In the genomic region with DNA sequence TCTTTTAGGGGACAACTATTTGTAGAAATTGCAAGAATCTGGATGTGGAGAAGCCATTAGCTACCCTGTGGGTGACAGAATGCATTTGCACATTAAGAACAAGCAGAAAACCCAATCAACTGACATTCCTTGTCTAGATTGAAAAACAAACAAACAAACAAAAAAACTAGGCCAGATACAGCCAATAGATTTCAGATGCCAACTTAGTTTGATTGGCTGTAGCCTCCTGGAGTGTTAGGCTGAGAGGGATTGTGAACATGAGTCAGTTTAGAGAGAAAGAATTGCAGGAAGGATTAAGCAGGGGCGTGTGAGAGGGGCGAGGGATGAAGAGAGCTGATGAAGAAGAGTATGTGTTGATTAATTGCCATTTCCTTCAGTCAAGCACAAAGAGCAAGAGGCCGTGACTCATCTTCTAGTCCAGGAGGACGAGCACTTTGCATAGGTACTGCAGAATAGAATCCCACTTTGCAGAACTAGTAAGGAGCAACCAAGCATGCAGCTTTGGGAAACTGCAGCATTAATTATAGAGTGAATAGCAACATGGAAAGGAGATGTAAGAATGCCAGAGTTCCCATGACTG, we compare ENCODE assay signal across 22 cellular contexts.
"Had no signal": no experiment of that assay in that cellular context is flagged by ENCODE, and none has a peak within 500 bp of the region (broad histone marks: within the 10 kb centered on the region; RNA-seq: fewer than 3 reads in every experiment).

No MANE protein-coding gene starts in this region.

- H3K27me3 ChIP-seq: gastrocnemius medialis, heart right ventricle, left lung, right lobe of liver, upper lobe of left lung had no signal

- H3K4me1 ChIP-seq: gastrocnemius medialis, right lobe of liver, upper lobe of left lung had no signal

- H3K4me1 Mint-ChIP-seq: activated naive CD8-positive, alpha-beta T cell treated with anti-CD3 and anti-CD28 coated beads for 36 hours; memory B cell had no signal

- H3K9me3 Mint-ChIP-seq: activated CD4-positive, alpha-beta T cell treated with anti-CD3 and anti-CD28 coated beads, Interleukin-2, amount 10 ng/mL, durations not matched to agents 24 days and 14 days; activated naive CD8-positive, alpha-beta T cell treated with anti-CD3 and anti-CD28 coated beads for 36 hours; memory B cell had no signal

- H3K27ac ChIP-seq: gastrocnemius medialis, heart right ventricle, left lung, right lobe of liver, upper lobe of left lung had no signal

- ATAC-seq: activated CD8-positive, alpha-beta T cell treated with anti-CD3 and anti-CD28 coated beads, Interleukin-2, amount 10 ng/mL, durations not matched to agents 7 days and 5 days; gastrocnemius medialis; heart right ventricle; left lung; naive thymus-derived CD8-positive, alpha-beta T cell; right lobe of liver; stimulated activated naive CD8-positive, alpha-beta T cell treated with anti-CD3 and anti-CD28 coated beads, Interleukin-15, Interleukin-2, amounts not matched to agents 100 U/mL and 50 U/mL, for 24 hours had no signal

- H3K36me3 Mint-ChIP-seq: activated naive CD8-positive, alpha-beta T cell treated with anti-CD3 and anti-CD28 coated beads for 36 hours; brain; memory B cell; naive thymus-derived CD8-positive, alpha-beta T cell had no signal

- DNase-seq: activated CD4-positive, alpha-beta T cell treated with anti-CD3 and anti-CD28 coated beads, Interleukin-2, amount 10 ng/mL, durations not matched to agents 24 days and 14 days; activated CD4-positive, CD25-positive, alpha-beta regulatory T cell; activated CD8-positive, alpha-beta memory T cell treated with anti-CD3 and anti-CD28 coated beads, Interleukin-2, amount 50 U/mL, for 48 hours; activated CD8-positive, alpha-beta T cell treated with anti-CD3 and anti-CD28 coated beads, Interleukin-2, amount 10 ng/mL, durations not matched to agents 7 days and 5 days; activated gamma-delta T cell treated with Interleukin-2 at 50 U/mL for 16 hours; activated naive CD8-positive, alpha-beta T cell treated with anti-CD3 and anti-CD28 coated beads for 36 hours; effector memory CD4-positive, alpha-beta T cell; gastrocnemius medialis; heart right ventricle; left lung; naive thymus-derived CD8-positive, alpha-beta T cell; occipital lobe; right lobe of liver; stimulated activated CD4-positive, alpha-beta T cell treated with anti-CD3 and anti-CD28 coated beads, Interleukin-4, amount 100 ng/mL, for 4 hours; stimulated activated CD8-positive, alpha-beta memory T cell treated with anti-CD3 and anti-CD28 coated beads, Interleukin-4, amount 100 ng/mL, for 48 hours; stimulated activated naive CD8-positive, alpha-beta T cell treated with anti-CD3 and anti-CD28 coated beads, Interleukin-15, Interleukin-2, amounts not matched to agents 100 U/mL and 50 U/mL, for 24 hours; SW 1271; upper lobe of left lung had no signal

- H3K9me3 ChIP-seq: gastrocnemius medialis, heart right ventricle, left lung, right lobe of liver, upper lobe of left lung had no signal

- H3K4me3 ChIP-seq: gastrocnemius medialis, heart right ventricle, left lung, right lobe of liver, smooth muscle cell, upper lobe of left lung had no signal

- H3K4me3 Mint-ChIP-seq: activated CD4-positive, alpha-beta T cell treated with anti-CD3 and anti-CD28 coated beads, Interleukin-2, amount 10 ng/mL, durations not matched to agents 24 days and 14 days; activated CD8-positive, alpha-beta T cell treated with anti-CD3 and anti-CD28 coated beads, Interleukin-2, amount 10 ng/mL, durations not matched to agents 7 days and 5 days; activated naive CD8-positive, alpha-beta T cell treated with anti-CD3 and anti-CD28 coated beads for 36 hours; brain; memory B cell; naive thymus-derived CD8-positive, alpha-beta T cell had no signal

- H3K27ac Mint-ChIP-seq: activated CD4-positive, alpha-beta T cell treated with anti-CD3 and anti-CD28 coated beads, Interleukin-2, amount 10 ng/mL, durations not matched to agents 24 days and 14 days; activated CD8-positive, alpha-beta T cell treated with anti-CD3 and anti-CD28 coated beads, Interleukin-2, amount 10 ng/mL, durations not matched to agents 7 days and 5 days; activated naive CD8-positive, alpha-beta T cell treated with anti-CD3 and anti-CD28 coated beads for 36 hours; memory B cell; naive thymus-derived CD8-positive, alpha-beta T cell had no signal

- FAIRE-seq: islet of Langerhans had no signal

- H3K27me3 Mint-ChIP-seq: activated CD4-positive, alpha-beta T cell treated with anti-CD3 and anti-CD28 coated beads, Interleukin-2, amount 10 ng/mL, durations not matched to agents 24 days and 14 days; memory B cell had no signal

- H3K36me3 ChIP-seq: gastrocnemius medialis, heart right ventricle, left lung, right lobe of liver, upper lobe of left lung had no signal
